Comparison of ENCODE assay signal across 10 cellular contexts in the genomic region with DNA sequence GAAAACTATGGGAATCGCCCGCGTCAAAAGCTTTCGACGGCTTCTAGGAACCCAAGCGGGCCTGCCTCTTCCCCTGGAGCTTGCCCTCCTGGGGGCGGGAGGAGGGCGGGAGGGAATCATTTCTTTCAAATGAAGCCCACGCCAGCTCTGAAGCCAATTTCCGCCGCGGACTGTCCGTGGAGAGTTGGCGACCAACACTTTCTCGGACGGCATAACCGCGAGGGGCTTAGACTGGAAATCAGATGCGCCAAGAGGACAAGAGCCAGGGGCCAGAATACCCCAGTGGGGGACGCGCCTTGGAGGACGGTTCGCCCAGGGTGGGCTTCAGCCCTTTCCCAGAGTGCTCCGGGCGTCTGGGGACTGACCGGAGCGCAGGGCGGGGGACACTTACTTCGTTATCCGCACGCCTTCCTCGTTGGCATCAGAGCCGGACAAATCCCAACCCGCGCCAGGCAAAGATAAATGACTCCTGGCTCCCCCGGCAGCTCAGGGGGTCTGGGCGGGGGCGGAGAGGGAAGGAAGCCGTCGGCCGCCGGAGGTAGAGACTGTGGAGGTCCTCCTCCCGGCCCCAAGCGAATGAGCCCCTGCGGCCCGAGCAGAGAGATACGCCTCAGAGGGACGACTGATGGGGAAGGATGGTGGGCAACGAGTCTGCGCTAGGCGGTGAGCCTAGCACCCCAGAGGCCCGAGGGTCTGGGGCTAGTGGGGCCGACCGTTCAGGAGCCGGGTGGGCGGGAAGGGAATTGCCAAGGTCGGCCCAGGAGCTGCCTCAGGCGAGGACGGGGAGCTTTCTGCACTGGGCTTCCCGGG. TPM values are rescaled to one million over a fixed set of nuclear protein-coding genes. Genes with fewer than 3 reads are reported as not detected.
DNase-seq lines count a peak whose midpoint lies in the region; ATAC-seq, FAIRE-seq and TF ChIP-seq lines count a peak whose summit lies in the region.
"Had no signal": no experiment of that assay in that cellular context is flagged by ENCODE, and none has a peak within 500 bp of the region (broad histone marks: within the 10 kb centered on the region; RNA-seq: fewer than 3 reads in every experiment).

No MANE protein-coding gene starts in this region.

- no peaks in the 10 kb centered on the region for H3K9me2 ChIP-seq in Karpas-422 (replicated peaks; ENCODE audit: insufficient read depth, low read length)

- no peak overlapping the region for H2BK12ac ChIP-seq in mesenchymal stem cell (ENCODE audit: low read length in 2 of 2)

- intact Hi-C loops in left ventricle myocardium inferior (cut with micrococcal nuclease) (no loop called here), left cardiac atrium (cut with DNase I) (no loop called here), K562 (cut with micrococcal nuclease) (no loop called here)
- intact Hi-C loops in activated T-helper 2 cell treated with anti-CD3 and anti-CD28 coated beads, Interferon-gamma antibody, Interleukin-2, Interleukin-4, amounts not matched to agents 10 μg/mL and 5 μg/mL and 100 μg/mL, durations not matched to agents 14 hours and 24 hours and 36 hours (cut with micrococcal nuclease): no loop called here

- TF ChIP-seq EP300 in K562 (IDR thresholded peaks at IDR 0.05; ENCODE audit: low read length): no peak

- no peak overlapping the region for H2AFZ ChIP-seq in K562 (ENCODE audit: low read depth, low read length)
- H2AFZ ChIP-seq in mesenchymal stem cell (ENCODE audit: low read depth, low read length): no peak overlapping the region
- H2AFZ ChIP-seq in Karpas-422 (ENCODE audit: low read length): no peak overlapping the region

- no peak overlapping the region for H4K8ac ChIP-seq in mesenchymal stem cell (ENCODE audit: low read length)

- TF ChIP-seq POLR2A in K562 (conservative IDR thresholded peaks at IDR 0.05): no peak

- H3K9ac ChIP-seq in K562 (ENCODE audit: insufficient read depth in 1 of 2, low read depth in 2 of 2, low read length in 2 of 2): no peak overlapping the region
- peak overlapping the region; percentile 92 for H3K9ac ChIP-seq in mesenchymal stem cell (ENCODE audit: low read length)
- no peak overlapping the region for H3K9ac ChIP-seq in Karpas-422 (ENCODE audit: low read length)

- H3K9me3 ChIP-seq in left ventricle myocardium inferior (replicated peaks) (no peaks in the 10 kb centered on the region), K562 (replicated peaks; ENCODE audit: control insufficient read depth, insufficient read depth, low read depth, low read length) (peaks cover 2% of the 10 kb centered on the region; the same call in 1 of the 2 replicates), mesenchymal stem cell (ENCODE audit: control insufficient read depth, low read length) (no peaks in the 10 kb centered on the region), Karpas-422 (ENCODE audit: low read length) (no peaks in the 10 kb centered on the region)

- POLR2A ChIA-PET in K562 (lab: Yijun Ruan, JAX): no interaction called here

- DNase-seq in left ventricle myocardium inferior (no peak), left cardiac atrium (no peak), K562 (ENCODE audit: extremely low read depth in 1 of 4, low spot score in 3 of 4) (no peak), mesenchymal stem cell (no peak), type B pancreatic cell (ENCODE audit: extremely low spot score, unreplicated experiment) (no peak), Karpas-422 (no peak)
- DNase-seq in activated T-helper 2 cell treated with anti-CD3 and anti-CD28 coated beads, Interferon-gamma antibody, Interleukin-2, Interleukin-4, amounts not matched to agents 10 μg/mL and 5 μg/mL and 100 μg/mL, durations not matched to agents 14 hours and 24 hours and 36 hours (ENCODE audit: low spot score): no peak
- DNase-seq: dermis blood vessel endothelial cell, NCI-H187 treated with DMSO at 0.1 percent for 48 hours had no signal

- TF ChIP-seq CTCF in left ventricle myocardium inferior (IDR thresholded peaks at IDR 0.05; ENCODE audit: borderline replicate concordance): no peak
- no peak for TF ChIP-seq CTCF in K562 (IDR thresholded peaks at IDR 0.05 in 2 of 3, conservative IDR thresholded peaks at IDR 0.05 in 1 of 3; ENCODE audit: insufficient read depth in 2 of 3, low read depth in 1 of 3, low read length in 3 of 3)
- no peak for TF ChIP-seq CTCF in type B pancreatic cell (conservative IDR thresholded peaks at IDR 0.05)

- H3K4me1 Mint-ChIP-seq in type B pancreatic cell (ENCODE audit: unreplicated experiment): peaks cover 16% of the 10 kb centered on the region
- peaks cover 16% of the 10 kb centered on the region for H3K4me1 Mint-ChIP-seq in activated T-helper 2 cell treated with anti-CD3 and anti-CD28 coated beads, Interferon-gamma antibody, Interleukin-2, Interleukin-4, amounts not matched to agents 10 μg/mL and 5 μg/mL and 100 μg/mL, durations not matched to agents 14 hours and 24 hours and 36 hours (ENCODE audit: low read depth)

- no peak overlapping the region for H3K4me2 ChIP-seq in K562 (ENCODE audit: insufficient read depth, low read length)
- H3K4me2 ChIP-seq in mesenchymal stem cell (ENCODE audit: low read length, poor library complexity, severe bottlenecking): peak overlapping the region; percentile 91
- no peak overlapping the region for H3K4me2 ChIP-seq in Karpas-422 (ENCODE audit: low read depth, low read length, poor library complexity, severe bottlenecking)

- in situ Hi-C loops in K562 (cut with MboI): no loop called here

- no peak overlapping the region for H2BK5ac ChIP-seq in mesenchymal stem cell (ENCODE audit: low read depth, low read length, poor library complexity, severe bottlenecking)

- no peaks in the 10 kb centered on the region for H3K9me3 Mint-ChIP-seq in type B pancreatic cell
- no peaks in the 10 kb centered on the region for H3K9me3 Mint-ChIP-seq in activated T-helper 2 cell treated with anti-CD3 and anti-CD28 coated beads, Interferon-gamma antibody, Interleukin-2, Interleukin-4, amounts not matched to agents 10 μg/mL and 5 μg/mL and 100 μg/mL, durations not matched to agents 14 hours and 24 hours and 36 hours

- H3K36me3 Mint-ChIP-seq in type B pancreatic cell: no peaks in the 10 kb centered on the region
- no peaks in the 10 kb centered on the region for H3K36me3 Mint-ChIP-seq in activated T-helper 2 cell treated with anti-CD3 and anti-CD28 coated beads, Interferon-gamma antibody, Interleukin-2, Interleukin-4, amounts not matched to agents 10 μg/mL and 5 μg/mL and 100 μg/mL, durations not matched to agents 14 hours and 24 hours and 36 hours (ENCODE audit: low read depth)

- H3K14ac ChIP-seq in mesenchymal stem cell (ENCODE audit: low read length in 2 of 2): no peak overlapping the region

- no peaks in the 10 kb centered on the region for H3K9me1 ChIP-seq in K562 (ENCODE audit: control insufficient read depth, insufficient read depth, low read length)

- no peak overlapping the region for H2AK5ac ChIP-seq in mesenchymal stem cell (ENCODE audit: low read length, severe bottlenecking)

- ATAC-seq in left cardiac atrium (no peak), K562 (no peak), GM21619 (IDR thresholded peaks at IDR 0.05; ENCODE audit: unreplicated experiment) (no peak)

- H3K36me3 ChIP-seq in left ventricle myocardium inferior (no peaks in the 10 kb centered on the region), K562 (ENCODE audit: control insufficient read depth, insufficient read depth, low read length) (no peaks in the 10 kb centered on the region), mesenchymal stem cell (ENCODE audit: control insufficient read depth in 1 of 2, insufficient read depth in 2 of 2, low read depth in 1 of 2, low read length in 2 of 2) (peaks cover 0 to 3% of the 10 kb centered on the region in 2 experiments), Karpas-422 (ENCODE audit: insufficient read depth, low read length) (no peaks in the 10 kb centered on the region)

- H3K79me1 ChIP-seq in mesenchymal stem cell (replicated peaks; ENCODE audit: low read length, poor library complexity, severe bottlenecking): peaks cover 2% of the 10 kb centered on the region

- H4K91ac ChIP-seq in mesenchymal stem cell (ENCODE audit: low read length): no peak overlapping the region

- H4K20me1 ChIP-seq in K562 (replicated peaks; ENCODE audit: control insufficient read depth, insufficient read depth, low read length) (no peaks in the 10 kb centered on the region), Karpas-422 (ENCODE audit: insufficient read depth, low read depth, low read length) (no peaks in the 10 kb centered on the region)

- peak overlapping the region; percentile 76 for H3K4me3 Mint-ChIP-seq in type B pancreatic cell
- no peak overlapping the region for H3K4me3 Mint-ChIP-seq in activated T-helper 2 cell treated with anti-CD3 and anti-CD28 coated beads, Interferon-gamma antibody, Interleukin-2, Interleukin-4, amounts not matched to agents 10 μg/mL and 5 μg/mL and 100 μg/mL, durations not matched to agents 14 hours and 24 hours and 36 hours (ENCODE audit: low read depth)

- WGBS in K562 (ENCODE audit: insufficient coverage, low coverage, missing lambda C conversion rate): 99% methylated on average over 11 of the region's 60 CpGs
- WGBS in mesenchymal stem cell: 3% methylated on average over 60 of the region's 60 CpGs

- peaks cover 44% of the 10 kb centered on the region for H3K79me2 ChIP-seq in K562 (ENCODE audit: control insufficient read depth, insufficient read depth, low read length)
- no peaks in the 10 kb centered on the region for H3K79me2 ChIP-seq in Karpas-422 (ENCODE audit: low read length)

- H3K27me3 ChIP-seq in left ventricle myocardium inferior (ENCODE audit: low read depth) (peaks cover 81% of the 10 kb centered on the region), K562 (ENCODE audit: control insufficient read depth in 2 of 2, insufficient read depth in 2 of 2, low read length in 2 of 2) (no peaks in the 10 kb centered on the region), mesenchymal stem cell (ENCODE audit: control insufficient read depth in 1 of 2, insufficient read depth in 1 of 2, low read length in 2 of 2) (peaks cover 39 to 63% of the 10 kb centered on the region in 2 experiments), Karpas-422 (ENCODE audit: low read length) (no peaks in the 10 kb centered on the region)

- TF ChIP-seq RAD21 in K562 (CRISPR knock-in tag; conservative IDR thresholded peaks at IDR 0.05 in 1 of 2, IDR thresholded peaks at IDR 0.05 in 1 of 2): no peak

- H3K27ac ChIP-seq in left ventricle myocardium inferior (replicated peaks) (no peak overlapping the region), K562 (ENCODE audit: extremely low read depth, low read depth, low read length) (no peak overlapping the region), mesenchymal stem cell (ENCODE audit: low read length, poor library complexity, severe bottlenecking) (no peak overlapping the region), Karpas-422 (ENCODE audit: low read length) (no peak overlapping the region)

- no peak overlapping the region for H2BK120ac ChIP-seq in mesenchymal stem cell (ENCODE audit: low read depth, low read length)

- peaks cover 78% of the 10 kb centered on the region for H3K27me3 Mint-ChIP-seq in type B pancreatic cell
- peaks cover 62% of the 10 kb centered on the region for H3K27me3 Mint-ChIP-seq in activated T-helper 2 cell treated with anti-CD3 and anti-CD28 coated beads, Interferon-gamma antibody, Interleukin-2, Interleukin-4, amounts not matched to agents 10 μg/mL and 5 μg/mL and 100 μg/mL, durations not matched to agents 14 hours and 24 hours and 36 hours (ENCODE audit: low read depth)

- CTCF ChIA-PET in K562 (lab: Yijun Ruan, JAX; ENCODE audit: low intra/inter-chr PET ratio): no interaction called here

- H3K4me3 ChIP-seq in left ventricle myocardium inferior (peak overlapping the region; percentile 66), K562 (no peak overlapping the region), mesenchymal stem cell (ENCODE audit: insufficient read depth in 1 of 2, low read depth in 1 of 2, low read length in 2 of 2) (peak overlapping the region in 1 of 2 experiments; percentile 90), Karpas-422 (ENCODE audit: low read length) (no peak overlapping the region)

- H3K27ac Mint-ChIP-seq in type B pancreatic cell: no peak overlapping the region
- H3K27ac Mint-ChIP-seq in activated T-helper 2 cell treated with anti-CD3 and anti-CD28 coated beads, Interferon-gamma antibody, Interleukin-2, Interleukin-4, amounts not matched to agents 10 μg/mL and 5 μg/mL and 100 μg/mL, durations not matched to agents 14 hours and 24 hours and 36 hours: no peak overlapping the region

- H2BK15ac ChIP-seq in mesenchymal stem cell (ENCODE audit: low read depth, poor library complexity, severe bottlenecking): no peak overlapping the region

- H3K4me1 ChIP-seq in left ventricle myocardium inferior (peaks cover 61% of the 10 kb centered on the region), K562 (replicated peaks in 1 of 2; ENCODE audit: control insufficient read depth in 2 of 2, insufficient read depth in 2 of 2, low read length in 2 of 2) (peaks cover 0 to 25% of the 10 kb centered on the region in 2 experiments; a peak in 2 of 5 replicates), mesenchymal stem cell (ENCODE audit: control insufficient read depth, insufficient read depth, low read depth, low read length) (peaks cover 35% of the 10 kb centered on the region), Karpas-422 (ENCODE audit: low read length) (peaks cover 19% of the 10 kb centered on the region)

- no peak overlapping the region for H3K4ac ChIP-seq in mesenchymal stem cell (ENCODE audit: low read depth in 1 of 2, low read length in 2 of 2)

- no peak overlapping the region for H3K18ac ChIP-seq in mesenchymal stem cell (ENCODE audit: low read depth in 1 of 2, low read length in 2 of 2)

- no peak overlapping the region for H3K23ac ChIP-seq in mesenchymal stem cell (ENCODE audit: low read length in 2 of 2)

- FAIRE-seq in K562 (lab: Jason Lieb, UNC): no peak

- no TSS peak for BruUV-seq in K562 (replicated peaks; lab: Mats Ljungman, UMichigan)

RNA-seq across cellular contexts. Expression of a gene that starts 4.6 kb away (rescaled TPM):
- total RNA-seq in left ventricle myocardium inferior (1.1 TPM), left cardiac atrium (1 to 10 TPM; 2.2 to 2.4 TPM), K562 (2014; rRNA removed) (15.1 and 21.1 TPM in 2 replicates), K562 (2014; rRNA removed; fragmentation: Illumina TruSeq; extraction: Trizol) (17.1 and 18.8 TPM in 2 replicates), K562 (2015; rRNA removed; fragmentation: Illumina TruSeq; extraction: Trizol) (18.6 and 19.5 TPM in 2 replicates), K562 (2021) (34.0 and 34.3 TPM in 2 replicates), type B pancreatic cell (ENCODE audit: low replicate concordance) (3.2 and 19.1 TPM in 2 replicates)
- 43.7 and 91.0 TPM in 2 replicates for total RNA-seq in K562 (2011; cell fraction: chromatin; rRNA removed; ENCODE audit: low replicate concordance)
- total RNA-seq in K562 (2011; cell fraction: nucleolus; rRNA removed): 18.8 and 27.8 TPM in 2 replicates
- total RNA-seq in K562 (2011; cell fraction: nucleoplasm; rRNA removed): 47.1 and 82.4 TPM in 2 replicates
- polyA plus RNA-seq in K562 (2011; rRNA removed) (8.7 and 9.9 TPM in 2 replicates), K562 (2014; fragmentation: Illumina TruSeq; extraction: Trizol) (21.1 and 21.8 TPM in 2 replicates), K562 (2014; fragmentation: Nextera tagmentation; extraction: Ambion mirVana) (10 to 100 TPM in 1 of 2 experiments, 1 to 10 TPM in 1; 4.5 to 10.0 TPM), K562 (2014; rRNA removed) (12.8 and 14.4 TPM in 2 replicates)
- 5.8 and 9.5 TPM in 2 replicates for polyA plus RNA-seq in K562 (2011; cell fraction: cytosol; rRNA removed)
- polyA plus RNA-seq in K562 (2011; cell fraction: nucleus; rRNA removed): 15.7 and 22.4 TPM in 2 replicates
- 9.2 and 12.2 TPM in 2 replicates for polyA plus RNA-seq in K562 (2012)
- polyA minus RNA-seq in K562 (2011; rRNA and poly(A)+ RNA removed): 37.3 and 38.8 TPM in 2 replicates
- 19.0 and 20.9 TPM in 2 replicates for polyA minus RNA-seq in K562 (2011; cell fraction: cytosol; rRNA and poly(A)+ RNA removed)
- polyA minus RNA-seq in K562 (2011; cell fraction: nucleus; rRNA and poly(A)+ RNA removed): 45.2 and 51.2 TPM in 2 replicates
- 2.6 TPM for polyA plus RNA-seq in mesenchymal stem cell (2013, experiment 1 of 2)
- polyA plus RNA-seq in mesenchymal stem cell (2013, experiment 2 of 2): 2.3 TPM
- total RNA-seq in Karpas-422 (2014; rRNA removed; shearing (Covaris generic); ENCODE audit: low replicate concordance): 1.7 and 5.7 TPM in 2 replicates
- 0.05 TPM in 2 replicates for total RNA-seq in activated T-helper 2 cell treated with anti-CD3 and anti-CD28 coated beads, Interferon-gamma antibody, Interleukin-2, Interleukin-4, amounts not matched to agents 10 μg/mL and 5 μg/mL and 100 μg/mL, durations not matched to agents 14 hours and 24 hours and 36 hours
